In the genomic region with DNA sequence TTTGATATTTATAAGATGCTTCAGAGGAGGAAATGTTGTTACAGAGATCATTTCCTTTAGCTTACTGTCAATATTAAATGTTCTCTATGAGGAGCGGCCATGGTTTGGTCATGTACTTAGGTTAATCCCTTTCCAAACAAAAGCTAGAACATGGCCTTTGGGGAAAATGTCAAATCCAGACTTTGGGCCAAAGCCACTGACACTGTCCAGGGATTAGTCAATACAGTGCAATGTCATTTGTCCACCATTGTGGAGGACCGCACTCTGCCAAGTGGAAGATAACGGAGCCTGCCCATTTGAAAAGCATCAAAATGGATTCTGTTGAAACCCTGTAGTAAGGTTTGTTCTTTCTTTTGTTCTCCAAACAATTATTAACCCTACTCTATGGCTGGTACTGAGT, we compare ENCODE assay signal across 27 cellular contexts. TPM values are rescaled to one million over a fixed set of nuclear protein-coding genes. Genes with fewer than 3 reads are reported as not detected.
"Had no signal": no experiment of that assay in that cellular context is flagged by ENCODE, and none has a peak within 500 bp of the region (broad histone marks: within the 10 kb centered on the region; RNA-seq: fewer than 3 reads in every experiment).

No MANE protein-coding gene starts in this region.

- ATAC-seq: effector memory CD8-positive, alpha-beta T cell; mucosa of descending colon; natural killer cell treated with Interleukin-12 subunit alpha and Interleukin-12 subunit beta and Interleukin-15 and Interleukin-18, amount 100 ng/mL, for 72 hours; psoas muscle; right cardiac atrium; stimulated activated naive B cell treated with anti-CD40 and anti-IgM and Interleukin-4, amounts not matched to agents 10 μg/mL and 1 μg/mL and 100 μg/mL, for 72 hours had no signal

- H3K27ac ChIP-seq: esophagus squamous epithelium, neural progenitor cell, psoas muscle, thoracic aorta, tibial nerve, upper lobe of left lung had no signal

- H3K9me3 ChIP-seq: esophagus squamous epithelium, mucosa of descending colon, psoas muscle, thoracic aorta, tibial nerve, upper lobe of left lung had no signal

- FAIRE-seq: endometrium, keratinocyte, small intestine had no signal

- H3K9ac ChIP-seq: neural progenitor cell had no signal

- H3K4me1 ChIP-seq: esophagus squamous epithelium, neural progenitor cell, psoas muscle, tibial nerve, upper lobe of left lung had no signal

- H3K4me3 ChIP-seq: esophagus squamous epithelium, mucosa of descending colon, neural progenitor cell, psoas muscle, thoracic aorta, tibial nerve, upper lobe of left lung had no signal

- H3K36me3 ChIP-seq: esophagus squamous epithelium, neural progenitor cell, thoracic aorta, tibial nerve, upper lobe of left lung had no signal

- H2AFZ ChIP-seq: neural progenitor cell had no signal

- H3K4me2 ChIP-seq: neural progenitor cell had no signal

- DNase-seq: cortex of kidney; effector memory CD8-positive, alpha-beta T cell; erythroblast; esophagus squamous epithelium; foreskin melanocyte; hypothalamus; immature natural killer cell; mesenchymal stem cell; mucosa of descending colon; naive B cell; nucleus accumbens; psoas muscle; right cardiac atrium; small intestine; stimulated activated CD4-positive, alpha-beta T cell treated with anti-CD3 and anti-CD28 coated beads, Interleukin-15, amount 100 ng/mL, for 24 hours; stimulated activated CD4-positive, alpha-beta T cell treated with anti-CD3 and anti-CD28 coated beads, Interleukin-2, amount 100 ng/mL, for 48 hours; stimulated activated naive B cell treated with anti-CD40 and anti-IgM and Interleukin-4, amounts not matched to agents 10 μg/mL and 1 μg/mL and 100 μg/mL, for 72 hours; upper lobe of left lung had no signal

- H3K27me3 ChIP-seq: esophagus squamous epithelium, neural progenitor cell, tibial nerve, upper lobe of left lung had no signal

RNA-seq across cellular contexts. Expression of gene FRMPD1, which starts 50.1 kb away (rescaled TPM):
- total RNA-seq: dermis microvascular lymphatic vessel endothelial cell; lung microvascular endothelial cell; natural killer cell treated with Interleukin-12 subunit alpha and Interleukin-12 subunit beta and Interleukin-15 and Interleukin-18, amount 100 ng/mL, for 72 hours; osteocyte had no signal
- polyA plus RNA-seq: immature natural killer cell had no signal
